ENCODE assay signal across 19 cellular contexts in the genomic region with DNA sequence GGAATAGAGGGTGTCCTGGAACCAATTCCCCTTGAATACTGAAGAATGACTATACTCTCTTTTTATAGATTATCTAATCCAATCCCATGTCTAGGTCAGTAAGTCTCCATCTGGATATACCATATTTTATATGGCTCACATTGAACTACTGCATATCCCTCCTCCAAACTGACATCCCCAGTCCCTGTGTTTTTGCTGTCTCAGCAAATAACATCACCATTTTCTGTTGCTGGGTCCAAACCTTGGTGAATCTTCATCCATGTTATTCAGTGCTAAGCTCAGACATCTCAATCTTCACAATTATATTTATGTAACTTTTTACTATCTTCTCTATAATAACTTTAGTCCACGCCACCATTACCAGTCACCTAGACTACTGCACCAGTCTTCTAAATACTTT.
DNase-seq lines count a peak whose midpoint lies in the region; ATAC-seq, FAIRE-seq and TF ChIP-seq lines count a peak whose summit lies in the region.
"Had no signal": no experiment of that assay in that cellular context is flagged by ENCODE, and none has a peak within 500 bp of the region (broad histone marks: within the 10 kb centered on the region; RNA-seq: fewer than 3 reads in every experiment).

No MANE protein-coding gene starts in this region.

- intact Hi-C loops in IMR-90 (cut with micrococcal nuclease): no loop called here

- H2BK12ac ChIP-seq in H1 (ENCODE audit: low read depth, low read length): no peak overlapping the region

- no peak for TF ChIP-seq RAD21 in A549 (conservative IDR thresholded peaks at IDR 0.05 in 1 of 2, IDR thresholded peaks at IDR 0.05 in 1 of 2)
- TF ChIP-seq RAD21 in IMR-90 (IDR thresholded peaks at IDR 0.05; ENCODE audit: low read length): no peak
- no peak for TF ChIP-seq RAD21 in H1 (IDR thresholded peaks at IDR 0.05 in 1 of 2, conservative IDR thresholded peaks at IDR 0.05 in 1 of 2; ENCODE audit: low read depth in 2 of 2, low read length in 2 of 2)

- no peak overlapping the region for H2BK15ac ChIP-seq in IMR-90 (ENCODE audit: low read depth, low read length)
- H2BK15ac ChIP-seq in H1 (ENCODE audit: low read length): no peak overlapping the region

- H3K23me2 ChIP-seq in H1 (ENCODE audit: low read depth, low read length): no peaks in the 10 kb centered on the region

- H3K23ac ChIP-seq in IMR-90 (ENCODE audit: low read depth, low read length) (no peak overlapping the region), H1 (ENCODE audit: insufficient read length) (no peak overlapping the region)

- H3K4me3 ChIP-seq in A549 (no peak overlapping the region), IMR-90 (ENCODE audit: insufficient read depth, low read depth, low read length) (no peak overlapping the region), H1 (ENCODE audit: extremely low read depth in 1 of 4, insufficient read depth in 2 of 4, low read depth in 3 of 4, low read length in 4 of 4) (no peak overlapping the region)
- H3K4me3 ChIP-seq: BLaER1 treated with 17β-estradiol and CSF1 and Interleukin-3, amounts not matched to agents 10 nM and 100 nM had no signal

- no peak overlapping the region for H2AK9ac ChIP-seq in IMR-90 (replicated peaks; ENCODE audit: low read depth, low read length, poor library complexity)

- H2BK120ac ChIP-seq in IMR-90 (ENCODE audit: low read depth, low read length): no peak overlapping the region
- no peak overlapping the region for H2BK120ac ChIP-seq in H1 (replicated peaks; ENCODE audit: low read depth, low read length)

- no TSS peak for BruUV-seq in IMR-90 (replicated peaks; lab: Mats Ljungman, UMichigan)

- H3K79me2 ChIP-seq in H1 (ENCODE audit: control insufficient read depth in 1 of 2, insufficient read depth in 2 of 2, low read length in 2 of 2): no peaks in the 10 kb centered on the region

- no peaks in the 10 kb centered on the region for H3K9me1 ChIP-seq in IMR-90 (ENCODE audit: insufficient read depth, low read length)

- no peak for ATAC-seq in A549
- ATAC-seq in IMR-90 (ENCODE audit: low read depth): no peak
- ATAC-seq: CD8-positive, alpha-beta T cell had no signal

- in situ Hi-C loops in IMR-90 (cut with MboI; ENCODE audit: low sequenced_read_pairs): no loop called here

- H4K91ac ChIP-seq in IMR-90 (ENCODE audit: insufficient read depth, low read depth, low read length) (no peak overlapping the region), H1 (replicated peaks; ENCODE audit: insufficient read length, low read length) (no peak overlapping the region)

- H3K9ac ChIP-seq in IMR-90 (ENCODE audit: low read depth, low read length) (no peak overlapping the region), H1 (replicated peaks in 1 of 4; ENCODE audit: extremely low read depth in 1 of 4, low read depth in 3 of 4, low read length in 3 of 4) (no peak overlapping the region)
- H3K9ac ChIP-seq: BLaER1 treated with 17β-estradiol and CSF1 and Interleukin-3, amounts not matched to agents 10 nM and 100 nM had no signal

- H4K20me1 ChIP-seq in IMR-90 (ENCODE audit: insufficient read depth, low read length) (no peaks in the 10 kb centered on the region), H1 (replicated peaks in 1 of 2; ENCODE audit: control insufficient read depth in 1 of 2, insufficient read depth in 2 of 2, low read length in 2 of 2) (no peaks in the 10 kb centered on the region)
- H4K20me1 ChIP-seq: BLaER1 treated with 17β-estradiol and CSF1 and Interleukin-3, amounts not matched to agents 10 nM and 100 nM had no signal

- H2AFZ ChIP-seq in IMR-90 (replicated peaks; ENCODE audit: low read length, poor library complexity) (no peak overlapping the region), H1 (ENCODE audit: low read length) (no peak overlapping the region)

- no peaks in the 10 kb centered on the region for H3K9me3 ChIP-seq in A549
- peaks cover 2% of the 10 kb centered on the region; the same call in 1 of the 2 replicates for H3K9me3 ChIP-seq in IMR-90 (ENCODE audit: control insufficient read depth, insufficient read depth, low read length)
- no peaks in the 10 kb centered on the region for H3K9me3 ChIP-seq in H1 (ENCODE audit: insufficient read depth in 2 of 2, low read depth in 1 of 2, low read length in 1 of 2)
- H3K9me3 ChIP-seq: Caco-2 had no signal

- H3K36me3 ChIP-seq in IMR-90 (ENCODE audit: control insufficient read depth, insufficient read depth, low read length) (no peaks in the 10 kb centered on the region), H1 (ENCODE audit: control insufficient read depth in 2 of 4, insufficient read depth in 4 of 4, low read length in 3 of 4) (no peaks in the 10 kb centered on the region)
- H3K36me3 ChIP-seq: BLaER1 treated with 17β-estradiol and CSF1 and Interleukin-3, amounts not matched to agents 10 nM and 100 nM had no signal

- DNase-seq in A549 (ENCODE audit: low read depth in 1 of 2, low spot score in 1 of 2): no peak
- no peak for DNase-seq in IMR-90
- DNase-seq in H1 (ENCODE audit: low read depth in 1 of 2, low spot score in 2 of 2): no peak
- no peak for DNase-seq in NCI-H345 treated with DMSO at 0.1 percent for 48 hours (lab: John Stamatoyannopoulos, UW; ENCODE audit: unreplicated experiment)
- DNase-seq in NCI-H446 treated with DMSO at 0.1 percent for 48 hours (lab: John Stamatoyannopoulos, UW): no peak
- DNase-seq: 8988T; AML-193; Caco-2; Calu3; CD4-positive, alpha-beta T cell; CD8-positive, alpha-beta T cell; DMS79 treated with DMSO at 0.1 percent for 48 hours; GF-D8 had no signal

- no peak for TF ChIP-seq CTCF in A549 (IDR thresholded peaks at IDR 0.05)
- no peak for TF ChIP-seq CTCF in IMR-90 (conservative IDR thresholded peaks at IDR 0.05; ENCODE audit: low read depth, low read length)
- TF ChIP-seq CTCF in H1 (IDR thresholded peaks at IDR 0.05; ENCODE audit: control extremely low read depth in 1 of 3, insufficient read depth in 1 of 3, low read depth in 1 of 3, low read length in 3 of 3): no peak

- H2BK20ac ChIP-seq in IMR-90 (ENCODE audit: low read depth, low read length) (no peak overlapping the region), H1 (ENCODE audit: low read length) (no peak overlapping the region)

- H3K56ac ChIP-seq in IMR-90 (ENCODE audit: extremely low read depth, insufficient read depth, low read length) (no peak overlapping the region), H1 (replicated peaks; ENCODE audit: insufficient read length, low read depth, low read length) (no peak overlapping the region)

- TF ChIP-seq EP300 in A549 (IDR thresholded peaks at IDR 0.05) (no peak), H1 (IDR thresholded peaks at IDR 0.05; ENCODE audit: borderline replicate concordance in 1 of 2, low read depth in 2 of 2, low read length in 2 of 2) (no peak)

- H2AK5ac ChIP-seq in IMR-90 (ENCODE audit: low read depth, low read length) (no peak overlapping the region), H1 (ENCODE audit: low read depth, low read length) (no peak overlapping the region)

- no peak overlapping the region for H2BK5ac ChIP-seq in IMR-90 (ENCODE audit: low read depth, low read length, poor library complexity, severe bottlenecking)
- no peak overlapping the region for H2BK5ac ChIP-seq in H1 (ENCODE audit: low read depth, low read length)

- H3K79me1 ChIP-seq in IMR-90 (ENCODE audit: low read depth in 1 of 2, low read length in 2 of 2) (no peaks in the 10 kb centered on the region), H1 (ENCODE audit: low read depth, low read length) (no peaks in the 10 kb centered on the region)

- no peak for TF ChIP-seq POLR2A in A549 (IDR thresholded peaks at IDR 0.05; ENCODE audit: low read length)
- no peak for TF ChIP-seq POLR2A in IMR-90 (IDR thresholded peaks at IDR 0.05; ENCODE audit: low read depth, low read length)
- no peak for TF ChIP-seq POLR2A in H1 (IDR thresholded peaks at IDR 0.05; ENCODE audit: control extremely low read depth in 1 of 2, low read depth in 2 of 2, low read length in 2 of 2)

- CTCF ChIA-PET in A549 (lab: Yijun Ruan, JAX): no interaction called here
- CTCF ChIA-PET in IMR-90 (lab: Yijun Ruan, JAX): no interaction called here
- CTCF ChIA-PET in H1 (lab: Charles Lee; ENCODE audit: partially characterized antibody): no interaction called here

- WGBS in A549 (ENCODE audit: missing lambda C conversion rate): 5% methylated on average over 1 of the region's 1 CpG
- WGBS in IMR-90 (ENCODE audit: extremely low coverage in 2 of 2, insufficient read length in 1 of 2), 2 experiments: 33% methylated on average over 1 of the region's 1 CpG; no CpG with 5 or more reads in 1 of the 2 experiments
- 89 to 100% methylated on average over 1 of the region's 1 CpG for WGBS in H1 (ENCODE audit: extremely low coverage in 1 of 2, insufficient coverage in 1 of 2, insufficient read length in 1 of 2, insufficient replicate concordance in 2 of 2, low coverage in 1 of 2, low lambda C conversion rate in 2 of 2, missing lambda C conversion rate in 1 of 2), 2 experiments

- POLR2A ChIA-PET in A549 (lab: Yijun Ruan, JAX): no interaction called here
- POLR2A ChIA-PET in IMR-90 (lab: Charles Lee; ENCODE audit: unreplicated experiment): no interaction called here
- POLR2A ChIA-PET in H1 (lab: Charles Lee; ENCODE audit: partially characterized antibody): no interaction called here

- H3K4ac ChIP-seq in IMR-90 (ENCODE audit: low read depth, low read length): no peak overlapping the region
- H3K4ac ChIP-seq in H1 (replicated peaks; ENCODE audit: insufficient read length, low read depth, low read length): no peak overlapping the region

- FAIRE-seq in A549 (lab: Jason Lieb, UNC) (no peak), H1 (lab: Jason Lieb, UNC) (no peak)
- FAIRE-seq: A204.1, D721Med, G401.6, GM12891 had no signal

- H3K4me1 ChIP-seq in A549 (no peaks in the 10 kb centered on the region), IMR-90 (ENCODE audit: control insufficient read depth, insufficient read depth, low read length) (no peaks in the 10 kb centered on the region), H1 (replicated peaks in 1 of 4; ENCODE audit: control insufficient read depth in 3 of 4, insufficient read depth in 4 of 4, low read length in 3 of 4) (no peaks in the 10 kb centered on the region)
- H3K4me1 ChIP-seq: BLaER1 treated with 17β-estradiol and CSF1 and Interleukin-3, amounts not matched to agents 10 nM and 100 nM; Caco-2 had no signal

- H3K14ac ChIP-seq in IMR-90 (replicated peaks; ENCODE audit: low read depth, low read length) (no peak overlapping the region), H1 (ENCODE audit: insufficient read length) (no peak overlapping the region)

- H3K27me3 ChIP-seq in IMR-90 (ENCODE audit: control insufficient read depth, insufficient read depth, low read length): no peaks in the 10 kb centered on the region
- H3K27me3 ChIP-seq in H1 (replicated peaks in 1 of 4; ENCODE audit: control insufficient read depth in 3 of 4, extremely low read depth in 1 of 4, insufficient read depth in 3 of 4, low read length in 3 of 4): no peaks in the 10 kb centered on the region
- H3K27me3 ChIP-seq: BLaER1 treated with 17β-estradiol and CSF1 and Interleukin-3, amounts not matched to agents 10 nM and 100 nM had no signal

- H4K8ac ChIP-seq in IMR-90 (ENCODE audit: low read depth in 2 of 2, low read length in 2 of 2): no peak overlapping the region
- no peak overlapping the region for H4K8ac ChIP-seq in H1 (ENCODE audit: extremely low read depth, insufficient read depth, low read length)

- no peak overlapping the region for H3K4me2 ChIP-seq in A549
- H3K4me2 ChIP-seq in IMR-90 (ENCODE audit: low read depth, low read length): no peak overlapping the region
- H3K4me2 ChIP-seq in H1 (ENCODE audit: insufficient read depth in 1 of 2, low read depth in 2 of 2, low read length in 2 of 2): no peak overlapping the region
- H3K4me2 ChIP-seq: BLaER1 treated with 17β-estradiol and CSF1 and Interleukin-3, amounts not matched to agents 10 nM and 100 nM had no signal

- H3K18ac ChIP-seq in IMR-90 (ENCODE audit: low read depth, low read length) (no peak overlapping the region), H1 (ENCODE audit: extremely low read depth, low read length) (no peak overlapping the region)

- H4K5ac ChIP-seq in IMR-90 (ENCODE audit: low read depth, low read length) (no peak overlapping the region), H1 (ENCODE audit: insufficient read length, low read depth, low read length) (no peak overlapping the region)

- no peak overlapping the region for H3K27ac ChIP-seq in A549
- H3K27ac ChIP-seq in IMR-90 (ENCODE audit: insufficient read depth, low read length): no peak overlapping the region
- H3K27ac ChIP-seq in H1 (ENCODE audit: low read depth, low read length): no peak overlapping the region
- H3K27ac ChIP-seq: BLaER1 treated with 17β-estradiol and CSF1 and Interleukin-3, amounts not matched to agents 10 nM and 100 nM; C4-2B had no signal

- dilution Hi-C loops in IMR-90 (cut with HindIII; ENCODE audit: low sequenced_read_pairs, unreplicated experiment): no loop called here

Comparison
In these comparisons a context has a peak if more than half of its experiments do, and no peak if none do; other contexts are left out.
1. Of the 18 proteins assayed by ChIP-seq in both H1 and A549: peak only in H1: none; only in A549: none; in both: MAFK; in neither: 17.